ENCODE assay signal across 10 cellular contexts in the genomic region with DNA sequence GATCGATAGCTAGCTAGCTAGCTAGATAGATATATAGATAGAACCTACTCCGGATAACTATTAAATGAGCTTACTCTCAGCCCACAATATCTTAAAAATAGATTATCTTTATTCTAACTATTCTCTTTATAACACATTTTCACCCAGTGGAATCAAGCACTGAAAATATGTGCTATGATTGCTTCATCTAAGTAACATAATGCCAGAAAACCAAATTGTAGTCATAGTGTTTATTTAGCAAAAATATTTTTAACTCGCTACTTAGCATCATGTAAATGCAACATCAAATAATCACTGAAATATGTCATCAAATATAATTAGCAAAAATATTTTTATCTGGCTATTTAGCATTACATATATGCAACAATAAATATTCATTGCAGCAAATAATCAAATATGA. TPM values are rescaled to one million over a fixed set of nuclear protein-coding genes. Genes with fewer than 3 reads are reported as not detected.
DNase-seq lines count a peak whose midpoint lies in the region; ATAC-seq and TF ChIP-seq lines count a peak whose summit lies in the region.
"Had no signal": no experiment of that assay in that cellular context is flagged by ENCODE, and none has a peak within 500 bp of the region (broad histone marks: within the 10 kb centered on the region; RNA-seq: fewer than 3 reads in every experiment).

No MANE protein-coding gene starts in this region.

- no peaks in the 10 kb centered on the region for H3K9me3 ChIP-seq in PC-9 (ENCODE audit: insufficient read depth, low read depth)
- H3K9me3 ChIP-seq: BLaER1 had no signal

- H3K9me2 ChIP-seq in PC-9 (ENCODE audit: insufficient read depth) = no peaks in the 10 kb centered on the region

- H2AFZ ChIP-seq in PC-9 = no peak overlapping the region

- no peak for ATAC-seq in stimulated activated naive B cell treated with anti-CD40 and anti-IgM and Interleukin-4, amounts not matched to agents 10 μg/mL and 1 μg/mL and 100 μg/mL, for 72 hours (replicated peaks)
- ATAC-seq in HG03280 (IDR thresholded peaks at IDR 0.05; ENCODE audit: unreplicated experiment) = no peak

- H3K27me3 Mint-ChIP-seq in activated naive CD4-positive, alpha-beta T cell treated with anti-CD3 and anti-CD28 coated beads, Interleukin-2, amount 10 ng/mL, durations not matched to agents 7 days and 5 days = no peaks in the 10 kb centered on the region
- H3K27me3 Mint-ChIP-seq in stimulated activated naive B cell treated with anti-CD40 and anti-IgM and Interleukin-4, amounts not matched to agents 10 μg/mL and 1 μg/mL and 100 μg/mL, for 72 hours = no peaks in the 10 kb centered on the region

- peaks cover 23% of the 10 kb centered on the region for H3K36me3 ChIP-seq in PC-9 (ENCODE audit: low read depth)
- H3K36me3 ChIP-seq: BLaER1 had no signal

- H3K4me2 ChIP-seq in PC-9 = peak overlapping the region; percentile 95
- H3K4me2 ChIP-seq: BLaER1 had no signal

- H3F3A ChIP-seq in PC-9 (ENCODE audit: insufficient read depth, low read depth) = peaks cover 46% of the 10 kb centered on the region

- BruUV-seq in PC-9 (replicated peaks; lab: Mats Ljungman, UMichigan) = no TSS peak

- TF ChIP-seq CTCF in PC-9 (conservative IDR thresholded peaks at IDR 0.05) = no peak
- no peak for TF ChIP-seq CTCF in dorsolateral prefrontal cortex (IDR thresholded peaks at IDR 0.05 in 54 of 56, conservative IDR thresholded peaks at IDR 0.05 in 2 of 56; ENCODE audit: low read depth in 1 of 56, partially characterized antibody in 56 of 56)

- H3K27ac Mint-ChIP-seq in activated naive CD4-positive, alpha-beta T cell treated with anti-CD3 and anti-CD28 coated beads, Interleukin-2, amount 10 ng/mL, durations not matched to agents 7 days and 5 days = peak overlapping the region; percentile 97
- peak overlapping the region; percentile 94 for H3K27ac Mint-ChIP-seq in stimulated activated naive B cell treated with anti-CD40 and anti-IgM and Interleukin-4, amounts not matched to agents 10 μg/mL and 1 μg/mL and 100 μg/mL, for 72 hours

- H3K4me1 ChIP-seq in PC-9 (replicated peaks; ENCODE audit: insufficient read depth) = peaks cover 61% of the 10 kb centered on the region

- H3K27me3 ChIP-seq in PC-9 (ENCODE audit: insufficient read depth, low read depth) (no peaks in the 10 kb centered on the region), dorsolateral prefrontal cortex (no peaks in the 10 kb centered on the region)
- H3K27me3 ChIP-seq: BLaER1 had no signal

- peak overlapping the region; percentile 74 for H3K4me3 Mint-ChIP-seq in activated naive CD4-positive, alpha-beta T cell treated with anti-CD3 and anti-CD28 coated beads, Interleukin-2, amount 10 ng/mL, durations not matched to agents 7 days and 5 days
- H3K4me3 Mint-ChIP-seq in stimulated activated naive B cell treated with anti-CD40 and anti-IgM and Interleukin-4, amounts not matched to agents 10 μg/mL and 1 μg/mL and 100 μg/mL, for 72 hours = peak overlapping the region; percentile 81 to 91

- intact Hi-C loops in PC-9 (cut with micrococcal nuclease; ENCODE audit: unreplicated experiment) (loop anchor here (10.0 kb wide), 1 partner anchor 366 kb away; a partner anchor contains a TSS), dorsolateral prefrontal cortex (cut with DNase I) (no loop called here)

- no peaks in the 10 kb centered on the region for H4K20me1 ChIP-seq in PC-9 (ENCODE audit: insufficient read depth)
- H4K20me1 ChIP-seq: BLaER1 had no signal

- peak overlapping the region; percentile 98 for H3K27ac ChIP-seq in PC-9
- H3K27ac ChIP-seq in dorsolateral prefrontal cortex = peak overlapping the region in 7 of 59 donors; percentile 2 to 32 (median 23)
- H3K27ac ChIP-seq: BLaER1 had no signal

- peaks cover 55% of the 10 kb centered on the region for H3K4me1 Mint-ChIP-seq in activated naive CD4-positive, alpha-beta T cell treated with anti-CD3 and anti-CD28 coated beads, Interleukin-2, amount 10 ng/mL, durations not matched to agents 7 days and 5 days
- H3K4me1 Mint-ChIP-seq in stimulated activated naive B cell treated with anti-CD40 and anti-IgM and Interleukin-4, amounts not matched to agents 10 μg/mL and 1 μg/mL and 100 μg/mL, for 72 hours = peaks cover 5 to 43% of the 10 kb centered on the region in 2 donors

- H3K9me3 Mint-ChIP-seq in activated naive CD4-positive, alpha-beta T cell treated with anti-CD3 and anti-CD28 coated beads, Interleukin-2, amount 10 ng/mL, durations not matched to agents 7 days and 5 days = no peaks in the 10 kb centered on the region
- no peaks in the 10 kb centered on the region for H3K9me3 Mint-ChIP-seq in stimulated activated naive B cell treated with anti-CD40 and anti-IgM and Interleukin-4, amounts not matched to agents 10 μg/mL and 1 μg/mL and 100 μg/mL, for 72 hours

- peaks cover 15% of the 10 kb centered on the region for H3K36me3 Mint-ChIP-seq in activated naive CD4-positive, alpha-beta T cell treated with anti-CD3 and anti-CD28 coated beads, Interleukin-2, amount 10 ng/mL, durations not matched to agents 7 days and 5 days
- peaks cover 0 to 2% of the 10 kb centered on the region in 2 donors for H3K36me3 Mint-ChIP-seq in stimulated activated naive B cell treated with anti-CD40 and anti-IgM and Interleukin-4, amounts not matched to agents 10 μg/mL and 1 μg/mL and 100 μg/mL, for 72 hours

- CTCF ChIA-PET in activated naive CD4-positive, alpha-beta T cell treated with anti-CD3 and anti-CD28 coated beads, Interleukin-2, amount 10 ng/mL, durations not matched to agents 7 days and 5 days (lab: Charles Lee) = interaction anchor here (0.7 to 2.1 kb wide), 9 partner anchors 13 to 128 kb away, joined by 3 to 12 read pairs (median 3); no protein-coding TSS in a partner anchor
- CTCF ChIA-PET in PC-9 (lab: Charles Lee) = no interaction called here

- H3K4me3 ChIP-seq in PC-9 = peak overlapping the region; percentile 71
- H3K4me3 ChIP-seq in dorsolateral prefrontal cortex = peak overlapping the region in 33 of 59 donors; percentile 0 to 48 (median 20)
- H3K4me3 ChIP-seq: BLaER1 had no signal

- H3K79me2 ChIP-seq in PC-9 (ENCODE audit: low read depth) = peaks cover 61% of the 10 kb centered on the region

- no peak for DNase-seq in activated naive CD4-positive, alpha-beta T cell treated with anti-CD3 and anti-CD28 coated beads, Interleukin-2, amount 10 ng/mL, durations not matched to agents 7 days and 5 days
- DNase-seq in activated naive CD4-positive, alpha-beta T cell (lab: John Stamatoyannopoulos, UW) = no peak
- no peak for DNase-seq in PC-9
- DNase-seq in dorsolateral prefrontal cortex = no peak
- no peak for DNase-seq in stimulated activated naive B cell treated with anti-CD40 and anti-IgM and Interleukin-4, amounts not matched to agents 10 μg/mL and 1 μg/mL and 100 μg/mL, for 72 hours
- no peak for DNase-seq in AML-193 (lab: John Stamatoyannopoulos, UW)
- DNase-seq in SW 1271 (lab: John Stamatoyannopoulos, UW) = no peak
- DNase-seq: NCI-H1417 had no signal

- POLR2A ChIA-PET in PC-9 (lab: Charles Lee; ENCODE audit: unreplicated experiment) = interaction anchor here (0.6 kb wide), 1 partner anchor 30 kb away, joined by 13 read pairs; no protein-coding TSS in a partner anchor

RNA-seq across cellular contexts. Expression of a gene that starts 1.5 kb away (rescaled TPM):
- total RNA-seq in PC-9 (2021) = 20.1 and 29.3 TPM in 2 replicates
- total RNA-seq in dorsolateral prefrontal cortex = 1 to 10 TPM in 78 of 120 experiments, under 1 TPM in 39, not detected in 3; 0.23 to 4.5 (median 1.4) TPM

RNA-seq across cellular contexts. Expression of a gene that starts 31.3 kb away (rescaled TPM):
- total RNA-seq in PC-9 (2021) (115 and 117 TPM in 2 replicates), dorsolateral prefrontal cortex (10 to 100 TPM; 37.8 to 81.9 (median 53.4) TPM)
